ENCODE assay signal across 9 cellular contexts in genomic region chr9:34253460-34253837, GRCh38.
A peak's percentile ranks its signal among the peaks of the same experiment; 100 is the strongest.
DNase-seq lines count a peak whose midpoint lies in the region; ATAC-seq and TF ChIP-seq lines count a peak whose summit lies in the region.
"Had no signal": no experiment of that assay in that cellular context is flagged by ENCODE, and none has a peak within 500 bp of the region (broad histone marks: within the 10 kb centered on the region; RNA-seq: fewer than 3 reads in every experiment).

No MANE protein-coding gene starts in this region.

- intact Hi-C loops in right lobe of liver (cut with DNase I), result no loop called here
- intact Hi-C loops in aorta (cut with DNase I), result loop anchor here (2.0 to 10.0 kb wide), 5 partner anchors 75 to 439 kb away; partner anchors contain the start of genes UBAP1 (in 2 of the 2), DCAF12 (in 1 of the 2), MYORG (in 1 of the 2) and UBE2R2 (in 1 of the 2)

- H3K27ac ChIP-seq in right lobe of liver (peak overlapping the region in 2 of 3 donors; percentile 23 to 34), aorta (ENCODE audit: low read depth in 1 of 2, low read length in 2 of 2) (peak overlapping the region in 1 of 2 donors; percentile 38)

- DNase-seq in activated T-cell treated with anti-CD3 and anti-CD28 coated beads, Interleukin-2, amount 50 U/mL, for 24 hours, result no peak
- DNase-seq in activated T-cell treated with anti-CD3 and anti-CD28 coated beads, Interleukin-2, amount 50 U/mL, for 1 hour, result no peak
- DNase-seq in choroid plexus epithelial cell (ENCODE audit: low read depth), result peak; percentile 75
- DNase-seq in right lobe of liver, result no peak
- no peak for DNase-seq in aorta
- DNase-seq in NCI-H510A (lab: John Stamatoyannopoulos, UW), result no peak
- DNase-seq in activated T-cell treated with anti-CD3 and anti-CD28 coated beads, Interleukin-2, amount 50 U/mL, for 48 hours, result no peak

- H3K4me3 ChIP-seq in choroid plexus epithelial cell (ENCODE audit: low read depth, low read length) (no peak overlapping the region), right lobe of liver (no peak overlapping the region), aorta (ENCODE audit: low read length in 2 of 2) (no peak overlapping the region)

- no peaks in the 10 kb centered on the region for H3K27me3 Mint-ChIP-seq in activated T-cell treated with anti-CD3 and anti-CD28 coated beads, Interleukin-2, amount 50 U/mL, for 24 hours

- peaks cover 21% of the 10 kb centered on the region for H3K4me1 Mint-ChIP-seq in activated T-cell treated with anti-CD3 and anti-CD28 coated beads, Interleukin-2, amount 50 U/mL, for 24 hours (ENCODE audit: low read depth)
- H3K4me1 Mint-ChIP-seq: H9 had no signal

- peaks cover 95% of the 10 kb centered on the region for H3K36me3 Mint-ChIP-seq in activated T-cell treated with anti-CD3 and anti-CD28 coated beads, Interleukin-2, amount 50 U/mL, for 24 hours (ENCODE audit: low read depth)

- no peak for TF ChIP-seq POLR2A in right lobe of liver (IDR thresholded peaks at IDR 0.05)

- H3K4me1 ChIP-seq in right lobe of liver (peaks cover 0 to 9% (median 0%) of the 10 kb centered on the region in 4 donors), aorta (ENCODE audit: control insufficient read depth in 1 of 2, insufficient read depth in 2 of 2, low read length in 2 of 2) (peaks cover 0 to under 1% of the 10 kb centered on the region in 2 donors)

- TF ChIP-seq CTCF in choroid plexus epithelial cell (conservative IDR thresholded peaks at IDR 0.05; ENCODE audit: low read depth, low read length) (peak; percentile 71), right lobe of liver (IDR thresholded peaks at IDR 0.05) (peak in 3 of 4 donors; percentile 14 to 50 (median 16))

- peak; percentile 62 to 70 (median 66) for ATAC-seq in right lobe of liver
- ATAC-seq in aorta (ENCODE audit: low FRiP score), result peak; percentile 43
- ATAC-seq in GM18858 (IDR thresholded peaks at IDR 0.05; ENCODE audit: unreplicated experiment), result no peak

- peak overlapping the region; percentile 67 for H3K27ac Mint-ChIP-seq in activated T-cell treated with anti-CD3 and anti-CD28 coated beads, Interleukin-2, amount 50 U/mL, for 24 hours

- no peaks in the 10 kb centered on the region for H3K27me3 ChIP-seq in right lobe of liver
- no peaks in the 10 kb centered on the region for H3K27me3 ChIP-seq in aorta (ENCODE audit: control insufficient read depth in 1 of 2, insufficient read depth in 2 of 2, low read length in 1 of 2)

- 44% methylated on average over 3 of the region's 3 CpGs for WGBS in right lobe of liver (ENCODE audit: insufficient coverage, low coverage, low lambda C conversion rate, missing lambda C conversion rate)
- WGBS in aorta, 2 donors, result 18 to 26% methylated on average over 3 of the region's 3 CpGs

- H3K9me3 ChIP-seq in right lobe of liver, result no peaks in the 10 kb centered on the region
- no peaks in the 10 kb centered on the region for H3K9me3 ChIP-seq in aorta (ENCODE audit: control insufficient read depth, low read length)

- no peak overlapping the region for H3K4me3 Mint-ChIP-seq in activated T-cell treated with anti-CD3 and anti-CD28 coated beads, Interleukin-2, amount 50 U/mL, for 24 hours
- H3K4me3 Mint-ChIP-seq: H9 had no signal

- H3K9me3 Mint-ChIP-seq in activated T-cell treated with anti-CD3 and anti-CD28 coated beads, Interleukin-2, amount 50 U/mL, for 24 hours, result no peaks in the 10 kb centered on the region
- H3K9me3 Mint-ChIP-seq: H9 had no signal

- H3K36me3 ChIP-seq in right lobe of liver, result peaks cover 0 to 38% (median 20%) of the 10 kb centered on the region in 4 donors
- H3K36me3 ChIP-seq in aorta (ENCODE audit: control insufficient read depth in 1 of 2, insufficient read depth in 2 of 2, low read length in 1 of 2), result no peaks in the 10 kb centered on the region

Comparison
In these comparisons a context has a peak if more than half of its experiments do, and no peak if none do; other contexts are left out.
1. intact Hi-C loops: an anchor here in aorta (2.0 to 10.0 kb wide); none called in right lobe of liver.